In the genomic region with DNA sequence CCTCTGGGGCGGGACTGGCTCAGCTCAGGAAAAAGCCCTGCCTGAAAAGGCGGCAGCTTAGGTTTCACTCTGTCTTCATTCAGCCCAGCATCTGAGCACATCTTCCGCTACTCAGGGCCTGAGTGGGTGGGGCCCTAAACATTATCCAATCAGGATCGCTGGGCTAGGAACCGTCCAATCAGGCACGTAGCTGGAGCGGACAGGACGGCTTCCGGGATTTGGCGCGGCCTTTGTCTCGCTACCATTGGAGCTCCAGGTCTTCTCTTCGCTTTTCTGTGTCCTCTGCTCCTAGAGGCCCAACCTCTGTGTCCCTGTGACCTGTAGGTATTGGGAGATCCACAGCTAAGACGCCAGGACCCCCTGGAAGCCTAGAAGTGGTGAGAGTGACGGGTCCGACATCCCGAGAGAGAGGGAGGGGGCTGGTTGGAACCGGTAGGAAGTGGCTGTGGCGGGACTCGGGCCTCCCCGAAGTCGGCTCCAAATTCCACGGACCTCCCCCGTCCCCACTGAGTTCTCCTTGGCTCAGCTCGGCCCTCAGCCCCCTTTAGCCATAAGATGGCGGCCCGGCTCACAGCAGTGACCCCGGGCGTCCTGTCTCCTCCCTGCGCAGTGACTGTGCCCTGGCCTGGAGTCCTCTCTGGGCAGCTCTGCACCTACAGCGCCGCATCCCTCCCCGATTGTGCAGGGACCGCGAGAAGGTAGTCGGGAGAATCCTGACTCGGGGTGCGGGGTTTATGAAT, we compare ENCODE assay signal across 8 cellular contexts.
DNase-seq lines count a peak whose midpoint lies in the region; ATAC-seq, FAIRE-seq and TF ChIP-seq lines count a peak whose summit lies in the region.

No MANE protein-coding gene starts in this region.

- no peaks in the 10 kb centered on the region for H3K36me3 Mint-ChIP-seq in Calu3 (ENCODE audit: insufficient read depth, unreplicated experiment)

- peak overlapping the region; percentile 32 for H2AFZ ChIP-seq in keratinocyte (ENCODE audit: control insufficient read depth, low read length)

- H3K27ac Mint-ChIP-seq in Calu3 (ENCODE audit: unreplicated experiment) = no peak overlapping the region

- FAIRE-seq in keratinocyte (lab: Jason Lieb, UNC) = no peak
- no peak for FAIRE-seq in urothelium cell line (lab: Jason Lieb, UNC)

- H3K9me3 Mint-ChIP-seq in Calu3 (ENCODE audit: low read depth, unreplicated experiment) = peaks cover 3% of the 10 kb centered on the region

- CTCF ChIA-PET in Calu3 (lab: Charles Lee) = no interaction called here

- DNase-seq in AG09309 (ENCODE audit: low read depth) (peak; percentile 4), NCI-H1417 treated with DMSO at 0.1 percent for 48 hours (lab: John Stamatoyannopoulos, UW) (peak; percentile 68), anterior cingulate cortex (lab: John Stamatoyannopoulos, UW) (peak in 53 of 58 donors; percentile 0 to 79 (median 35)), keratinocyte (ENCODE audit: low read depth, low spot score) (no peak), urothelium cell line (ENCODE audit: low spot score) (no peak), Calu3 (no peak)
- DNase-seq in stimulated activated CD8-positive, alpha-beta memory T cell treated with anti-CD3 and anti-CD28 coated beads, Interleukin-4, amount 100 ng/mL, for 48 hours = peak; percentile 24

- H3K9ac ChIP-seq in keratinocyte (ENCODE audit: control insufficient read depth, extremely low read depth, insufficient read depth, low read length) = no peak overlapping the region

- intact Hi-C loops in Calu3 (cut with micrococcal nuclease; ENCODE audit: unreplicated experiment) = no loop called here

- no peaks in the 10 kb centered on the region for H3K36me3 ChIP-seq in keratinocyte (ENCODE audit: control insufficient read depth in 2 of 2, extremely low read depth in 1 of 2, insufficient read depth in 2 of 2, low read length in 2 of 2)

- H3K9me1 ChIP-seq in keratinocyte (ENCODE audit: control insufficient read depth, extremely low read depth, insufficient read depth, low read length) = no peaks in the 10 kb centered on the region

- no peaks in the 10 kb centered on the region for H3K4me1 ChIP-seq in keratinocyte (ENCODE audit: control insufficient read depth, extremely low read depth, insufficient read depth, low read length)

- H3K4me1 Mint-ChIP-seq in Calu3 (ENCODE audit: low read depth, unreplicated experiment) = no peaks in the 10 kb centered on the region

- peak overlapping the region; percentile 34 for H3K4me3 ChIP-seq in AG09309 (ENCODE audit: control insufficient read depth, low read depth, low read length)
- peak overlapping the region in 1 of 3 experiments; percentile 21 for H3K4me3 ChIP-seq in keratinocyte (ENCODE audit: control insufficient read depth in 2 of 3, extremely low read depth in 1 of 3, insufficient read depth in 2 of 3, low read depth in 1 of 3, low read length in 3 of 3)

- no peak overlapping the region for H3K4me2 ChIP-seq in keratinocyte (ENCODE audit: control insufficient read depth, extremely low read depth, insufficient read depth, low read depth, low read length)

- no peaks in the 10 kb centered on the region for H4K20me1 ChIP-seq in keratinocyte (ENCODE audit: control insufficient read depth, extremely low read depth, insufficient read depth, low read length)

- BruUV-seq in Calu3 (replicated peaks; lab: Mats Ljungman, UMichigan) = no TSS peak

- no peaks in the 10 kb centered on the region for H3K27me3 ChIP-seq in keratinocyte (ENCODE audit: control insufficient read depth, extremely low read depth, insufficient read depth, low read length)

- TF ChIP-seq CTCF in AG09309 (IDR thresholded peaks at IDR 0.05; ENCODE audit: control insufficient read depth, insufficient read depth, low read depth, low read length, missing control alignments) (no peak), keratinocyte (optimal IDR thresholded peaks at IDR 0.05 in 1 of 3, IDR thresholded peaks at IDR 0.05 in 1 of 3, conservative IDR thresholded peaks at IDR 0.05 in 1 of 3; ENCODE audit: extremely low read depth in 1 of 3, insufficient read depth in 2 of 3, low read length in 3 of 3) (no peak), Calu3 (IDR thresholded peaks at IDR 0.05; ENCODE audit: unreplicated experiment) (no peak)

- dilution Hi-C loops in keratinocyte (cut with MboI; ENCODE audit: extremely low pct_ligation_motif_present, low sequenced_read_pairs) = loop anchor here (25.0 kb wide), 1 partner anchor 102 kb away; no protein-coding TSS in a partner anchor

- H3K27me3 Mint-ChIP-seq in Calu3 (ENCODE audit: unreplicated experiment) = no peaks in the 10 kb centered on the region

- no peak overlapping the region for H3K27ac ChIP-seq in keratinocyte (ENCODE audit: control insufficient read depth, insufficient read depth, low read length)

- H3K9me3 ChIP-seq in keratinocyte (ENCODE audit: control insufficient read depth, low read depth, low read length) = no peaks in the 10 kb centered on the region

- ATAC-seq in GM19395 (IDR thresholded peaks at IDR 0.05; ENCODE audit: unreplicated experiment) = no peak

- H3K79me2 ChIP-seq in keratinocyte (ENCODE audit: control insufficient read depth, insufficient read depth, low read length) = no peaks in the 10 kb centered on the region

- H3K4me3 Mint-ChIP-seq in Calu3 (ENCODE audit: low read depth, unreplicated experiment) = no peak overlapping the region

Comparison
In these comparisons a context has a peak if more than half of its experiments do, and no peak if none do; other contexts are left out.
1. DNase-seq: peak in AG09309 (single experiment), NCI-H1417 treated with DMSO at 0.1 percent for 48 hours (single experiment), anterior cingulate cortex (53 of 58) and stimulated activated CD8-positive, alpha-beta memory T cell treated with anti-CD3 and anti-CD28 coated beads, Interleukin-4, amount 100 ng/mL, for 48 hours (single experiment); none in keratinocyte (single experiment), urothelium cell line (single experiment) and Calu3 (single experiment).